ENCODE assay signal across 28 cellular contexts in genomic region chr10:111801841-111802240, GRCh38.
"Had no signal": no experiment of that assay in that cellular context is flagged by ENCODE, and none has a peak within 500 bp of the region (broad histone marks: within the 10 kb centered on the region; RNA-seq: fewer than 3 reads in every experiment).

No MANE protein-coding gene starts in this region.

- H3K36me3 ChIP-seq: left lung, lower lobe of right lung, ovary, prostate gland, sigmoid colon, spleen, suprapubic skin, thoracic aorta, tibial artery, uterus had no signal

- H3K27ac Mint-ChIP-seq: immature natural killer cell; mesothelial cell of epicardium; naive B cell; natural killer cell; stimulated activated effector memory CD8-positive, alpha-beta T cell treated with anti-CD3 and anti-CD28 coated beads, Interleukin-12 subunit alpha, Interleukin-12 subunit beta, amount 100 ng/mL, for 72 hours; stimulated activated naive CD8-positive, alpha-beta T cell treated with anti-CD3 and anti-CD28 coated beads, Interleukin-15, Interleukin-2, amounts not matched to agents 100 ng/mL and 50 ng/mL, for 24 hours; type B pancreatic cell had no signal

- H3K4me3 ChIP-seq: left lung, lower lobe of right lung, ovary, prostate gland, sigmoid colon, spleen, suprapubic skin, thoracic aorta, tibial artery, uterus had no signal

- H3K9me3 ChIP-seq: lower lobe of right lung, ovary, prostate gland, sigmoid colon, suprapubic skin, thoracic aorta, tibial artery, uterus had no signal

- ATAC-seq: left colon; left lung; lower lobe of right lung; natural killer cell; right cardiac atrium; stimulated activated effector memory CD8-positive, alpha-beta T cell treated with anti-CD3 and anti-CD28 coated beads, Interleukin-12 subunit alpha, Interleukin-12 subunit beta, amount 100 ng/mL, for 72 hours had no signal

- H3K4me1 Mint-ChIP-seq: immature natural killer cell; mesothelial cell of epicardium; naive B cell; natural killer cell; stimulated activated effector memory CD8-positive, alpha-beta T cell treated with anti-CD3 and anti-CD28 coated beads, Interleukin-12 subunit alpha, Interleukin-12 subunit beta, amount 100 ng/mL, for 72 hours had no signal

- H3K36me3 Mint-ChIP-seq: immature natural killer cell; mesothelial cell of epicardium; naive B cell; natural killer cell; stimulated activated effector memory CD8-positive, alpha-beta T cell treated with anti-CD3 and anti-CD28 coated beads, Interleukin-12 subunit alpha, Interleukin-12 subunit beta, amount 100 ng/mL, for 72 hours; type B pancreatic cell had no signal

- H3K27me3 Mint-ChIP-seq: naive B cell, type B pancreatic cell had no signal

- H3K4me1 ChIP-seq: left lung, lower lobe of right lung, prostate gland, sigmoid colon, spleen, suprapubic skin, tibial artery, uterus had no signal

- H3K27me3 ChIP-seq: left lung, ovary, sigmoid colon, spleen, suprapubic skin, tibial artery, uterus had no signal

- DNase-seq: hippocampal formation; immature natural killer cell; kidney; left colon; left lung; lower lobe of right lung; mammary epithelial cell; mesenchymal stem cell; naive B cell; natural killer cell; nephron progenitor cell; ovary; retina; right cardiac atrium; sigmoid colon; small intestine; spleen; stimulated activated CD4-positive, alpha-beta T cell treated with anti-CD3 and anti-CD28 coated beads, Interleukin-4, amount 100 ng/mL, for 24 hours; stimulated activated naive CD4-positive, alpha-beta T cell; tibial artery; uterus had no signal

- H3K4me3 Mint-ChIP-seq: immature natural killer cell; mesothelial cell of epicardium; natural killer cell; nephron progenitor cell; stimulated activated effector memory CD8-positive, alpha-beta T cell treated with anti-CD3 and anti-CD28 coated beads, Interleukin-12 subunit alpha, Interleukin-12 subunit beta, amount 100 ng/mL, for 72 hours; stimulated activated naive CD8-positive, alpha-beta T cell treated with anti-CD3 and anti-CD28 coated beads, Interleukin-15, Interleukin-2, amounts not matched to agents 100 ng/mL and 50 ng/mL, for 24 hours; type B pancreatic cell had no signal

- H3K27ac ChIP-seq: left lung, lower lobe of right lung, ovary, prostate gland, sigmoid colon, spleen, suprapubic skin, thoracic aorta, tibial artery, uterus had no signal
